Comparison of ENCODE assay signal across 23 cellular contexts in the genomic region with DNA sequence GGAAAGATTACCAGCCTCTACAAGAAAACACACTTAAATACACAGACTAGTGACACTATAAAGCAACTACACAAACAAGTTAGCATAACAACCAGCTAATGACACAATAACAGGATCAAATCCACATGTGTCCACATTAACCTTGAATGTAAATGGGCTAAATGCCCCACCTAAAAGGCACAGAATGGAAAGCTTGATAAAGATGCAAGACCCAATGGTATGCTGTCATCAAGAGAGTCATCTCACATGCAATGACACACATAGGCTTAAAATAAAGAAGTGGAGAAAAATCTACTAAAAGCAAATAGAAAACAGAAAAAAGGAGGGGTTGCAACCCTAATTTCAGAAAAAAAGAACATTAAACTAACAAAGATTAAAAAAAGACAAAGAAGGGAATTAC. TPM values are rescaled to one million over a fixed set of nuclear protein-coding genes. Genes with fewer than 3 reads are reported as not detected.
"Had no signal": no experiment of that assay in that cellular context is flagged by ENCODE, and none has a peak within 500 bp of the region (broad histone marks: within the 10 kb centered on the region; RNA-seq: fewer than 3 reads in every experiment).

No MANE protein-coding gene starts in this region.

- ATAC-seq: activated CD8-positive, alpha-beta memory T cell treated with anti-CD3 and anti-CD28 coated beads, Interleukin-2, amount 10 ng/mL, durations not matched to agents 7 days and 5 days; left lobe of liver had no signal

- H3K4me1 ChIP-seq: colonic mucosa, transverse colon, uterus had no signal

- H3K36me3 Mint-ChIP-seq: mesothelial cell of epicardium had no signal

- H3K4me3 ChIP-seq: colonic mucosa, lung, spleen, transverse colon, uterus had no signal

- H3K9me3 ChIP-seq: colonic mucosa, transverse colon, uterus had no signal

- H3K27me3 Mint-ChIP-seq: activated CD8-positive, alpha-beta memory T cell treated with anti-CD3 and anti-CD28 coated beads, Interleukin-2, amount 10 ng/mL, durations not matched to agents 7 days and 5 days had no signal

- H3K4me1 Mint-ChIP-seq: activated B cell treated with CpG ODN at 0.5 μM for 24 hours, endodermal cell, mesothelial cell of epicardium, neural crest cell had no signal

- H3K27me3 ChIP-seq: brain microvascular endothelial cell, colonic mucosa, spleen, transverse colon, uterus had no signal

- H3K4me3 Mint-ChIP-seq: activated B cell treated with CpG ODN at 0.5 μM for 24 hours; activated CD8-positive, alpha-beta memory T cell treated with anti-CD3 and anti-CD28 coated beads, Interleukin-2, amount 10 ng/mL, durations not matched to agents 7 days and 5 days; endodermal cell; mesothelial cell of epicardium; neural crest cell had no signal

- H3K27ac Mint-ChIP-seq: activated B cell treated with CpG ODN at 0.5 μM for 24 hours; activated CD8-positive, alpha-beta memory T cell treated with anti-CD3 and anti-CD28 coated beads, Interleukin-2, amount 10 ng/mL, durations not matched to agents 7 days and 5 days; endodermal cell; mesothelial cell of epicardium had no signal

- H3K36me3 ChIP-seq: brain microvascular endothelial cell, colonic mucosa, spleen, transverse colon, uterus had no signal

- H3K27ac ChIP-seq: brain microvascular endothelial cell, colonic mucosa, epithelial cell of prostate, transverse colon, uterus had no signal

- DNase-seq: activated B cell treated with CpG ODN at 0.5 μM for 24 hours; activated CD8-positive, alpha-beta memory T cell treated with anti-CD3 and anti-CD28 coated beads, Interleukin-2, amount 10 ng/mL, durations not matched to agents 7 days and 5 days; activated effector memory CD4-positive, alpha-beta T cell treated with Interleukin-2 at 50 U/mL for 16 hours; aorta; brain microvascular endothelial cell; central memory CD4-positive, alpha-beta T cell; colonic mucosa; endodermal cell; foreskin fibroblast; glutamatergic neuron; hypothalamus; retina; spleen; stimulated activated naive CD4-positive, alpha-beta T cell; transverse colon; uterus had no signal

RNA-seq across cellular contexts. Expression of gene GIMAP4, which starts 14.0 kb away (rescaled TPM):
- total RNA-seq: mesothelial cell of epicardium, neural crest cell, SK-MEL-5 had no signal
- polyA plus RNA-seq: keratinocyte had no signal

RNA-seq across cellular contexts. Expression of gene GIMAP7, which starts 38.5 kb away (rescaled TPM):
- total RNA-seq: activated B cell treated with CpG ODN at 0.5 μM for 24 hours, endodermal cell, mesothelial cell of epicardium, neural crest cell, SK-MEL-5 had no signal
- polyA plus RNA-seq: keratinocyte had no signal
